In genomic region chr13:105037064-105037463, GRCh38 we compare ENCODE assay signal across 17 cellular contexts.
DNase-seq lines count a peak whose midpoint lies in the region; ATAC-seq, FAIRE-seq and TF ChIP-seq lines count a peak whose summit lies in the region.
"Had no signal": no experiment of that assay in that cellular context is flagged by ENCODE, and none has a peak within 500 bp of the region (broad histone marks: within the 10 kb centered on the region; RNA-seq: fewer than 3 reads in every experiment).

No MANE protein-coding gene starts in this region.

- no peak for ATAC-seq in GM19395 (IDR thresholded peaks at IDR 0.05; ENCODE audit: unreplicated experiment)
- ATAC-seq: HCT116, HepG2 had no signal

- H2AFZ ChIP-seq in astrocyte (ENCODE audit: low read depth, low read length), result no peak overlapping the region

- H3K79me2 ChIP-seq in astrocyte (ENCODE audit: insufficient read depth, low read length), result no peaks in the 10 kb centered on the region

- no peak overlapping the region for H3K4me3 Mint-ChIP-seq in astrocyte (ENCODE audit: unreplicated experiment)

- no peak overlapping the region for H3K9ac ChIP-seq in astrocyte (ENCODE audit: low read length)
- H3K9ac ChIP-seq: BLaER1 treated with 17β-estradiol and CSF1 and Interleukin-3, amounts not matched to agents 10 nM and 100 nM had no signal

- FAIRE-seq in astrocyte (lab: Jason Lieb, UNC), result peak; percentile 34
- FAIRE-seq: HepG2 had no signal

- H3K9me3 ChIP-seq in astrocyte (ENCODE audit: insufficient read depth, low read depth, low read length), result peaks cover 7% of the 10 kb centered on the region

- no peak overlapping the region for H3K4me3 ChIP-seq in astrocyte (ENCODE audit: insufficient read depth, low read depth, low read length)
- H3K4me3 ChIP-seq: BLaER1 treated with 17β-estradiol and CSF1 and Interleukin-3, amounts not matched to agents 10 nM and 100 nM; SK-N-MC had no signal

- no peaks in the 10 kb centered on the region for H3K27me3 ChIP-seq in astrocyte (ENCODE audit: insufficient read depth, low read length)
- H3K27me3 ChIP-seq: BLaER1 treated with 17β-estradiol and CSF1 and Interleukin-3, amounts not matched to agents 10 nM and 100 nM had no signal

- DNase-seq in A172 (ENCODE audit: low spot score) (peak; percentile 32), LHCN-M2 (ENCODE audit: low read depth) (peak; percentile 74), astrocyte (ENCODE audit: low read depth) (peak; percentile 34), glomerular visceral epithelial cell (ENCODE audit: extremely low spot score) (peak; percentile 31), MV-4-11 (lab: John Stamatoyannopoulos, UW) (no peak), amniotic stem cell (lab: John Stamatoyannopoulos, UW) (no peak), NCI-H1436 treated with DMSO at 0.1 percent for 48 hours (lab: John Stamatoyannopoulos, UW) (no peak)
- DNase-seq: 8988T, DMS153, NCI-H1436, NCI-H2081, NCI-H524 treated with DMSO at 0.1 percent for 48 hours had no signal

- H3K36me3 Mint-ChIP-seq in astrocyte (ENCODE audit: low read depth, unreplicated experiment), result no peaks in the 10 kb centered on the region

- H3K9me3 Mint-ChIP-seq in astrocyte (ENCODE audit: unreplicated experiment), result peaks cover 8% of the 10 kb centered on the region

- no peaks in the 10 kb centered on the region for H3K4me1 ChIP-seq in astrocyte (ENCODE audit: insufficient read depth, low read length)
- H3K4me1 ChIP-seq: BLaER1 treated with 17β-estradiol and CSF1 and Interleukin-3, amounts not matched to agents 10 nM and 100 nM had no signal

- no peaks in the 10 kb centered on the region for H3K4me1 Mint-ChIP-seq in astrocyte (ENCODE audit: low read depth, unreplicated experiment)

- no peak overlapping the region for H3K27ac ChIP-seq in astrocyte (ENCODE audit: low read depth, low read length)
- H3K27ac ChIP-seq: BLaER1 treated with 17β-estradiol and CSF1 and Interleukin-3, amounts not matched to agents 10 nM and 100 nM; SK-N-MC had no signal

- H3K27ac Mint-ChIP-seq in astrocyte (ENCODE audit: unreplicated experiment), result no peak overlapping the region

- TF ChIP-seq CTCF in astrocyte (IDR thresholded peaks at IDR 0.05; ENCODE audit: insufficient read depth, low read depth, low read length), result no peak

- H3K36me3 ChIP-seq in astrocyte (ENCODE audit: insufficient read depth, low read length), result no peaks in the 10 kb centered on the region
- H3K36me3 ChIP-seq: BLaER1 treated with 17β-estradiol and CSF1 and Interleukin-3, amounts not matched to agents 10 nM and 100 nM had no signal

- no peak overlapping the region for H3K4me2 ChIP-seq in astrocyte (ENCODE audit: low read length)
- H3K4me2 ChIP-seq: BLaER1 treated with 17β-estradiol and CSF1 and Interleukin-3, amounts not matched to agents 10 nM and 100 nM had no signal

- H4K20me1 ChIP-seq in astrocyte (ENCODE audit: insufficient read depth, low read length), result no peaks in the 10 kb centered on the region
- H4K20me1 ChIP-seq: BLaER1 treated with 17β-estradiol and CSF1 and Interleukin-3, amounts not matched to agents 10 nM and 100 nM had no signal

- no peaks in the 10 kb centered on the region for H3K27me3 Mint-ChIP-seq in astrocyte (ENCODE audit: low read depth, unreplicated experiment)

Comparison
In these comparisons a context has a peak if more than half of its experiments do, and no peak if none do; other contexts are left out.
1. DNase-seq: peak in A172 (single experiment), LHCN-M2 (single experiment), astrocyte (single experiment) and glomerular visceral epithelial cell (single experiment); none in MV-4-11 (single experiment), amniotic stem cell (single experiment) and NCI-H1436 treated with DMSO at 0.1 percent for 48 hours (single experiment).